In genomic region chr20:50198211-50198666, GRCh38 we compare ENCODE assay signal across 12 cellular contexts.
"Had no signal": no experiment of that assay in that cellular context is flagged by ENCODE, and none has a peak within 500 bp of the region (broad histone marks: within the 10 kb centered on the region; RNA-seq: fewer than 3 reads in every experiment).

No MANE protein-coding gene starts in this region.

- H3K27me3 ChIP-seq: foreskin keratinocyte, pancreas, stomach had no signal

- H3K4me3 Mint-ChIP-seq: activated naive CD8-positive, alpha-beta T cell treated with anti-CD3 and anti-CD28 coated beads, Interleukin-2, amount 10 ng/mL, durations not matched to agents 7 days and 5 days; activated T-cell treated with anti-CD3 and anti-CD28 coated beads, Interleukin-2, amount 50 U/mL, for 4 hours; nephron had no signal

- H3K9me3 Mint-ChIP-seq: activated naive CD8-positive, alpha-beta T cell treated with anti-CD3 and anti-CD28 coated beads, Interleukin-2, amount 10 ng/mL, durations not matched to agents 7 days and 5 days had no signal

- H3K27ac Mint-ChIP-seq: activated naive CD8-positive, alpha-beta T cell treated with anti-CD3 and anti-CD28 coated beads, Interleukin-2, amount 10 ng/mL, durations not matched to agents 7 days and 5 days; nephron had no signal

- ATAC-seq: activated T-cell treated with anti-CD3 and anti-CD28 coated beads, Interleukin-2, amount 50 U/mL, for 4 hours; foreskin keratinocyte had no signal

- H3K4me3 ChIP-seq: pancreas, stomach had no signal

- H3K9me3 ChIP-seq: pancreas had no signal

- H3K27me3 Mint-ChIP-seq: activated naive CD8-positive, alpha-beta T cell treated with anti-CD3 and anti-CD28 coated beads, Interleukin-2, amount 10 ng/mL, durations not matched to agents 7 days and 5 days had no signal

- DNase-seq: activated CD4-positive, alpha-beta T cell treated with anti-CD3 and anti-CD28 coated beads, Interleukin-2, amount 50 U/mL, for 1 hour; activated effector memory CD4-positive, alpha-beta T cell treated with anti-CD3 and anti-CD28 coated beads, Interleukin-2, amount 50 U/mL, for 16 hours; activated naive CD8-positive, alpha-beta T cell treated with anti-CD3 and anti-CD28 coated beads, Interleukin-2, amount 10 ng/mL, durations not matched to agents 7 days and 5 days; activated T-cell treated with anti-CD3 and anti-CD28 coated beads, Interleukin-2, amount 50 U/mL, for 4 hours; foreskin keratinocyte; head of caudate nucleus; stimulated activated CD4-positive, alpha-beta T cell treated with anti-CD3 and anti-CD28 coated beads, Interleukin-15, amount 100 ng/mL, for 24 hours; stimulated activated CD4-positive, alpha-beta T cell treated with anti-CD3 and anti-CD28 coated beads, Interleukin-4, amount 100 ng/mL, for 24 hours; stomach; T-helper 2 cell had no signal

- H3K27ac ChIP-seq: foreskin keratinocyte, pancreas had no signal
